In genomic region chr1:51214615-51215131, GRCh38 we compare ENCODE assay signal across 9 cellular contexts. TPM values are rescaled to one million over a fixed set of nuclear protein-coding genes. Genes with fewer than 3 reads are reported as not detected.
DNase-seq lines count a peak whose midpoint lies in the region; ATAC-seq, FAIRE-seq and TF ChIP-seq lines count a peak whose summit lies in the region.
"Had no signal": no experiment of that assay in that cellular context is flagged by ENCODE, and none has a peak within 500 bp of the region (broad histone marks: within the 10 kb centered on the region; RNA-seq: fewer than 3 reads in every experiment).

No MANE protein-coding gene starts in this region.

- H3K27ac Mint-ChIP-seq in activated CD8-positive, alpha-beta T cell treated with anti-CD3 and anti-CD28 coated beads for 36 hours = peak overlapping the region; percentile 57
- peak overlapping the region; percentile 69 to 85 for H3K27ac Mint-ChIP-seq in natural killer cell

- peak; percentile 72 for ATAC-seq in HG03432 (IDR thresholded peaks at IDR 0.05; ENCODE audit: unreplicated experiment)
- peak; percentile 65 for ATAC-seq in activated CD8-positive, alpha-beta T cell treated with anti-CD3 and anti-CD28 coated beads for 36 hours
- peak; percentile 52 to 78 (median 70) for ATAC-seq in natural killer cell

- POLR2A ChIA-PET in activated CD8-positive, alpha-beta T cell treated with anti-CD3 and anti-CD28 coated beads for 36 hours (lab: Charles Lee) = interaction anchor here (1.1 to 1.3 kb wide), 2 partner anchors 16 to 23 kb away, joined by 3 to 5 read pairs; no protein-coding TSS in a partner anchor
- POLR2A ChIA-PET in HEK293T (lab: Yijun Ruan, JAX) = no interaction called here

- CTCF ChIA-PET in activated CD8-positive, alpha-beta T cell treated with anti-CD3 and anti-CD28 coated beads for 36 hours (lab: Charles Lee) = interaction anchor here (1.0 to 2.5 kb wide), 6 partner anchors 10 to 82 kb away, joined by 3 to 10 read pairs (median 6); no protein-coding TSS in a partner anchor
- CTCF ChIA-PET in HEK293T (lab: Yijun Ruan, JAX) = interaction anchor here (0.9 kb wide), 1 partner anchor 17 kb away, joined by 3 read pairs; no protein-coding TSS in a partner anchor

- H3K4me3 Mint-ChIP-seq in activated CD8-positive, alpha-beta T cell treated with anti-CD3 and anti-CD28 coated beads for 36 hours = no peak overlapping the region
- peak overlapping the region; percentile 14 for H3K4me3 Mint-ChIP-seq in natural killer cell

- no peaks in the 10 kb centered on the region for H3K9me3 Mint-ChIP-seq in activated CD8-positive, alpha-beta T cell treated with anti-CD3 and anti-CD28 coated beads for 36 hours
- no peaks in the 10 kb centered on the region for H3K9me3 Mint-ChIP-seq in natural killer cell

- no peaks in the 10 kb centered on the region for H3K36me3 Mint-ChIP-seq in activated CD8-positive, alpha-beta T cell treated with anti-CD3 and anti-CD28 coated beads for 36 hours (ENCODE audit: low read depth)
- no peaks in the 10 kb centered on the region for H3K36me3 Mint-ChIP-seq in natural killer cell

- no peaks in the 10 kb centered on the region for H3K27me3 Mint-ChIP-seq in activated CD8-positive, alpha-beta T cell treated with anti-CD3 and anti-CD28 coated beads for 36 hours
- no peaks in the 10 kb centered on the region for H3K27me3 Mint-ChIP-seq in natural killer cell (ENCODE audit: low read depth in 2 of 2)

- peak; percentile 80 for DNase-seq in GM04503 (ENCODE audit: low read depth)
- DNase-seq in activated CD8-positive, alpha-beta T cell treated with anti-CD3 and anti-CD28 coated beads for 36 hours = peak; percentile 16
- no peak for DNase-seq in natural killer cell
- no peak for DNase-seq in HEK293T (ENCODE audit: extremely low spot score)
- no peak for DNase-seq in DMS79 (lab: John Stamatoyannopoulos, UW)
- no peak for DNase-seq in D721Med (ENCODE audit: insufficient read length, low spot score)
- no peak for DNase-seq in islet precursor cell
- DNase-seq: activated CD4-positive, alpha-beta T cell treated with anti-CD3 and anti-CD28 coated beads for 1 hour had no signal

- H3K4me1 Mint-ChIP-seq in activated CD8-positive, alpha-beta T cell treated with anti-CD3 and anti-CD28 coated beads for 36 hours (ENCODE audit: low read depth) = peaks cover 18% of the 10 kb centered on the region
- H3K4me1 Mint-ChIP-seq in natural killer cell = peaks cover 14 to 15% of the 10 kb centered on the region in 2 donors

- no peak for TF ChIP-seq CTCF in activated CD8-positive, alpha-beta T cell treated with anti-CD3 and anti-CD28 coated beads for 36 hours (IDR thresholded peaks at IDR 0.05)
- TF ChIP-seq CTCF in natural killer cell (IDR thresholded peaks at IDR 0.05) (no peak), D721Med (IDR thresholded peaks at IDR 0.05; ENCODE audit: insufficient read depth, missing control alignments) (no peak)

- intact Hi-C loops in activated CD8-positive, alpha-beta T cell treated with anti-CD3 and anti-CD28 coated beads for 36 hours (cut with micrococcal nuclease) = no loop called here
- intact Hi-C loops in natural killer cell (cut with micrococcal nuclease) = no loop called here

- no peak for FAIRE-seq in D721Med (lab: Jason Lieb, UNC)

TF ChIP-seq in HEK293T, 16 proteins besides CTCF, POLR2A, EP300 and RAD21:
- TF ChIP-seq BHLHE40 (IDR thresholded peaks at IDR 0.05; ENCODE audit: borderline replicate concordance) = no peak
- TF ChIP-seq HDGF (IDR thresholded peaks at IDR 0.05; ENCODE audit: borderline replicate concordance) = no peak
- TF ChIP-seq NFRKB (IDR thresholded peaks at IDR 0.05) = no peak
- no peak for TF ChIP-seq SUZ12 (IDR thresholded peaks at IDR 0.05)
- TF ChIP-seq FOXK2 (IDR thresholded peaks at IDR 0.05) = no peak
- no peak for TF ChIP-seq FOXA1 (IDR thresholded peaks at IDR 0.05)
TF ChIP-seq in HEK293T: peak in this region for 0.

RNA-seq across cellular contexts. Expression of gene RNF11, which starts 21.4 kb away (rescaled TPM):
- total RNA-seq in activated CD8-positive, alpha-beta T cell treated with anti-CD3 and anti-CD28 coated beads for 36 hours = 10 to 100 TPM; 21.5 to 22.6 TPM
- 10 to 100 TPM; 68.3 to 89.5 (median 68.4) TPM for total RNA-seq in natural killer cell

Comparison
In these comparisons a context has a peak if more than half of its experiments do, and no peak if none do; other contexts are left out.
1. DNase-seq: peak in GM04503 (single experiment) and activated CD8-positive, alpha-beta T cell treated with anti-CD3 and anti-CD28 coated beads for 36 hours (single experiment); none in natural killer cell (single experiment), HEK293T (single experiment), DMS79 (single experiment), D721Med (single experiment) and islet precursor cell (single experiment).
2. Peak in every context shown above with its lines, with median percentiles within 50 percentile points of each other: ATAC-seq.